1 cellular context compared by ENCODE assay signal in the genomic region with DNA sequence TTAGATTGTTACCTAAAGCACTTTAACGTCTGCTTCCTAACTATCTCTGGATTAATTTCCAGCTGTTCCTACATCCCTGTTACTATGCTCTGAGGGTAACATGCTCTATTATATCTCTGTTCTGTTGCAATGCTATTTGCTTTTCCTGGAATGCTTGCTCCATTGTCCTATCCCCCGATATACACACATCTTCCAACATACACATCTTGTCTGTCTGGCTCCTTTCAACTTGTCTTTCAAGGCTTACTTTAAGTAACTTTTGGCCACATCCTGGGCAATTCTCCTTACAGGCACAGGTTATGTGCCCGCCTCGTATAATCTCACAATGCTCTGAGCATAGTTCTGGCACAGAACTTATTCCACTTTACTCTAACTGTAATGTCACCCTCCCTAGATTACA.
TF ChIP-seq lines count a peak whose summit lies in the region.

No MANE protein-coding gene starts in this region.

TF ChIP-seq in HCT116, 20 proteins besides CTCF, POLR2A, EP300 and RAD21:
- TF ChIP-seq EGR1 (IDR thresholded peaks at IDR 0.05; ENCODE audit: low read depth) (no peak), SIN3A (IDR thresholded peaks at IDR 0.05; ENCODE audit: low read depth) (no peak), ELF1 (IDR thresholded peaks at IDR 0.05; ENCODE audit: borderline replicate concordance, low read depth) (no peak), ZFX (IDR thresholded peaks at IDR 0.05) (no peak), POLR2AphosphoS5 (IDR thresholded peaks at IDR 0.05; ENCODE audit: low read depth, low read length) (no peak), ZNF274 (IDR thresholded peaks at IDR 0.05; ENCODE audit: low read depth, low read length) (no peak)
- TF ChIP-seq, protein P1, sequence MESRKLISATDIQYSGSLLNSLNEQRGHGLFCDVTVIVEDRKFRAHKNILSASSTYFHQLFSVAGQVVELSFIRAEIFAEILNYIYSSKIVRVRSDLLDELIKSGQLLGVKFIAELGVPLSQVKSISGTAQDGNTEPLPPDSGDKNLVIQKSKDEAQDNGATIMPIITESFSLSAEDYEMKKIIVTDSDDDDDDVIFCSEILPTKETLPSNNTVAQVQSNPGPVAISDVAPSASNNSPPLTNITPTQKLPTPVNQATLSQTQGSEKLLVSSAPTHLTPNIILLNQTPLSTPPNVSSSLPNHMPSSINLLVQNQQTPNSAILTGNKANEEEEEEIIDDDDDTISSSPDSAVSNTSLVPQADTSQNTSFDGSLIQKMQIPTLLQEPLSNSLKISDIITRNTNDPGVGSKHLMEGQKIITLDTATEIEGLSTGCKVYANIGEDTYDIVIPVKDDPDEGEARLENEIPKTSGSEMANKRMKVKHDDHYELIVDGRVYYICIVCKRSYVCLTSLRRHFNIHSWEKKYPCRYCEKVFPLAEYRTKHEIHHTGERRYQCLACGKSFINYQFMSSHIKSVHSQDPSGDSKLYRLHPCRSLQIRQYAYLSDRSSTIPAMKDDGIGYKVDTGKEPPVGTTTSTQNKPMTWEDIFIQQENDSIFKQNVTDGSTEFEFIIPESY (IDR thresholded peaks at IDR 0.05; ENCODE audit: extremely low read depth, insufficient replicate concordance, low read length): no peak
- TF ChIP-seq, protein P2, sequence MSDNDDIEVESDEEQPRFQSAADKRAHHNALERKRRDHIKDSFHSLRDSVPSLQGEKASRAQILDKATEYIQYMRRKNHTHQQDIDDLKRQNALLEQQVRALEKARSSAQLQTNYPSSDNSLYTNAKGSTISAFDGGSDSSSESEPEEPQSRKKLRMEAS (IDR thresholded peaks at IDR 0.05): no peak
- TF ChIP-seq, protein P3, sequence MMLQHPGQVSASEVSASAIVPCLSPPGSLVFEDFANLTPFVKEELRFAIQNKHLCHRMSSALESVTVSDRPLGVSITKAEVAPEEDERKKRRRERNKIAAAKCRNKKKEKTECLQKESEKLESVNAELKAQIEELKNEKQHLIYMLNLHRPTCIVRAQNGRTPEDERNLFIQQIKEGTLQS (IDR thresholded peaks at IDR 0.05): no peak
TF ChIP-seq in HCT116: peak in this region for 0.
